Comparison of ENCODE assay signal across 2 cellular contexts in the genomic region with DNA sequence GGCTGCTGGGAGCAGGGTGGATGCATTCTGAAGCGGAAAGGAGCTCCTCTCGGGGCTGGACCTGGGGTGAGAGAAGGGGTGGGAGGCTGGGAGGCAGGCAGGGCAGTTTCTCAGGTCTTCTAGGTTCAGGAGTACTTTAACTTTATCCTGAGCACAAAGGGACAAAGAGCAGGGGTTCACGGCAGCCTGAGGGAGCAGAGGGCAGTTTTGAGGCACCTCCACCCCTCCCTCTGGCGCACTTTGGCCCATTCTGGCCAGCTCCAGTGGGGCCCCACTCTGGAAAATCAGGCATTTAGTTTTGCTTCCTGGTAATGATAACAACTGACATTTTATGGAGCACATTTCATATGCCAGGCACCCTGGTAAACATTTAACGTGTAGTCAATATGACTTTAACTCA.
TF ChIP-seq lines count a peak whose summit lies in the region.

No MANE protein-coding gene starts in this region.

TF ChIP-seq in HepG2, 621 proteins besides CTCF, POLR2A, EP300 and RAD21:
- TF ChIP-seq, protein P1, sequence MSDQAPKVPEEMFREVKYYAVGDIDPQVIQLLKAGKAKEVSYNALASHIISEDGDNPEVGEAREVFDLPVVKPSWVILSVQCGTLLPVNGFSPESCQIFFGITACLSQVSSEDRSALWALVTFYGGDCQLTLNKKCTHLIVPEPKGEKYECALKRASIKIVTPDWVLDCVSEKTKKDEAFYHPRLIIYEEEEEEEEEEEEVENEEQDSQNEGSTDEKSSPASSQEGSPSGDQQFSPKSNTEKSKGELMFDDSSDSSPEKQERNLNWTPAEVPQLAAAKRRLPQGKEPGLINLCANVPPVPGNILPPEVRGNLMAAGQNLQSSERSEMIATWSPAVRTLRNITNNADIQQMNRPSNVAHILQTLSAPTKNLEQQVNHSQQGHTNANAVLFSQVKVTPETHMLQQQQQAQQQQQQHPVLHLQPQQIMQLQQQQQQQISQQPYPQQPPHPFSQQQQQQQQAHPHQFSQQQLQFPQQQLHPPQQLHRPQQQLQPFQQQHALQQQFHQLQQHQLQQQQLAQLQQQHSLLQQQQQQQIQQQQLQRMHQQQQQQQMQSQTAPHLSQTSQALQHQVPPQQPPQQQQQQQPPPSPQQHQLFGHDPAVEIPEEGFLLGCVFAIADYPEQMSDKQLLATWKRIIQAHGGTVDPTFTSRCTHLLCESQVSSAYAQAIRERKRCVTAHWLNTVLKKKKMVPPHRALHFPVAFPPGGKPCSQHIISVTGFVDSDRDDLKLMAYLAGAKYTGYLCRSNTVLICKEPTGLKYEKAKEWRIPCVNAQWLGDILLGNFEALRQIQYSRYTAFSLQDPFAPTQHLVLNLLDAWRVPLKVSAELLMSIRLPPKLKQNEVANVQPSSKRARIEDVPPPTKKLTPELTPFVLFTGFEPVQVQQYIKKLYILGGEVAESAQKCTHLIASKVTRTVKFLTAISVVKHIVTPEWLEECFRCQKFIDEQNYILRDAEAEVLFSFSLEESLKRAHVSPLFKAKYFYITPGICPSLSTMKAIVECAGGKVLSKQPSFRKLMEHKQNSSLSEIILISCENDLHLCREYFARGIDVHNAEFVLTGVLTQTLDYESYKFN (CRISPR knock-in tag; conservative IDR thresholded peaks at IDR 0.05), result peak; percentile 39
- no peak for TF ChIP-seq ZNF124 (CRISPR knock-in tag; IDR thresholded peaks at IDR 0.05)
- no peak for TF ChIP-seq ZNF24 (IDR thresholded peaks at IDR 0.05)
- no peak for TF ChIP-seq ZFP36L1 (CRISPR knock-in tag; IDR thresholded peaks at IDR 0.05)
- TF ChIP-seq, protein P2, sequence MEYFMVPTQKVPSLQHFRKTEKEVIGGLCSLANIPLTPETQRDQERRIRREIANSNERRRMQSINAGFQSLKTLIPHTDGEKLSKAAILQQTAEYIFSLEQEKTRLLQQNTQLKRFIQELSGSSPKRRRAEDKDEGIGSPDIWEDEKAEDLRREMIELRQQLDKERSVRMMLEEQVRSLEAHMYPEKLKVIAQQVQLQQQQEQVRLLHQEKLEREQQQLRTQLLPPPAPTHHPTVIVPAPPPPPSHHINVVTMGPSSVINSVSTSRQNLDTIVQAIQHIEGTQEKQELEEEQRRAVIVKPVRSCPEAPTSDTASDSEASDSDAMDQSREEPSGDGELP (IDR thresholded peaks at IDR 0.05; ENCODE audit: borderline replicate concordance, low read depth), result no peak
- no peak for TF ChIP-seq ZFP37 (CRISPR knock-in tag; IDR thresholded peaks at IDR 0.05; ENCODE audit: borderline replicate concordance)
- TF ChIP-seq ZNF607 (CRISPR knock-in tag; IDR thresholded peaks at IDR 0.05; ENCODE audit: borderline replicate concordance), result no peak
- TF ChIP-seq MED8 (CRISPR knock-in tag; IDR thresholded peaks at IDR 0.05; ENCODE audit: insufficient replicate concordance), result no peak
- TF ChIP-seq ZNF430 (CRISPR knock-in tag; IDR thresholded peaks at IDR 0.05), result no peak
- no peak for TF ChIP-seq XBP1 (CRISPR knock-in tag; IDR thresholded peaks at IDR 0.05)
- TF ChIP-seq JARID2 (CRISPR knock-in tag; IDR thresholded peaks at IDR 0.05; ENCODE audit: insufficient replicate concordance), result no peak
- no peak for TF ChIP-seq MTF1 (CRISPR knock-in tag; IDR thresholded peaks at IDR 0.05)
- no peak for TF ChIP-seq ZNF234 (CRISPR knock-in tag; conservative IDR thresholded peaks at IDR 0.05)
- peak; percentile 39; the same call in 1 of the 2 replicates for TF ChIP-seq HNF4G (IDR thresholded peaks at IDR 0.05; ENCODE audit: borderline replicate concordance, low read depth, low read length)
- no peak for TF ChIP-seq HNF4G (CRISPR knock-in tag; IDR thresholded peaks at IDR 0.05; ENCODE audit: borderline replicate concordance, low read depth)

TF ChIP-seq in GM12891, 5 proteins besides CTCF, POLR2A, EP300 and RAD21:
- TF ChIP-seq POU2F2 (IDR thresholded peaks at IDR 0.05; ENCODE audit: low read depth, low read length) (no peak), SPI1 (IDR thresholded peaks at IDR 0.05; ENCODE audit: low read depth, low read length) (no peak), POLR2AphosphoS5 (IDR thresholded peaks at IDR 0.05; ENCODE audit: low read depth, low read length) (no peak), TAF1 (IDR thresholded peaks at IDR 0.05; ENCODE audit: low read depth, low read length) (no peak), PAX5 (IDR thresholded peaks at IDR 0.05; ENCODE audit: insufficient read depth, low read length, severe bottlenecking) (no peak)
TF ChIP-seq in GM12891: peak in this region for 0.
